18 cellular contexts compared by ENCODE assay signal in the genomic region with DNA sequence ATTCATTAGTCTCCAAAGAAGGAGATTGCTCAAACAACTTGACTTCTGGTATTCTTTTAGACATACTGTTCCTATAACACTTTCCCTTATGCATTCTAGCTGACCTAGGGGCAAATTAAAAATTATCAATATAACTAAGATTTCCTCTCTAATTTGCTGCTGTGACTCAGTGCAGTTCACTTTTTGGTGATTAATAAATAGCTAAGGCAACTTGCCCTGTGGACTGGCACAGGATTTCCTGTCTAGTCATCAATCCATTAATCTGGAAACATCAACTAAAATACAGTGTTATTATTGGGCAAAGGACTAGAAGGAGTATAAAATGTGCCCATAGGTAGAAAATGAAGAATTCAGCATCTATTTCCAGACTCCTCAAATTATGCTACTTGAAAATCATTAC.
"Had no signal": no experiment of that assay in that cellular context is flagged by ENCODE, and none has a peak within 500 bp of the region (broad histone marks: within the 10 kb centered on the region; RNA-seq: fewer than 3 reads in every experiment).

No MANE protein-coding gene starts in this region.

- H3K36me3 ChIP-seq: right atrium auricular region had no signal

- H3K4me2 ChIP-seq: hepatocyte had no signal

- H3K4me1 Mint-ChIP-seq: activated CD4-positive, alpha-beta T cell treated with anti-CD3 and anti-CD28 coated beads, Interleukin-2, amount 10 ng/mL, durations not matched to agents 7 days and 5 days; T-cell had no signal

- H3K4me3 Mint-ChIP-seq: activated CD4-positive, alpha-beta T cell treated with anti-CD3 and anti-CD28 coated beads, Interleukin-2, amount 10 ng/mL, durations not matched to agents 7 days and 5 days; nephron; stimulated activated naive CD8-positive, alpha-beta T cell treated with anti-CD3 and anti-CD28 coated beads, Interleukin-15, Interleukin-2, amounts not matched to agents 100 ng/mL and 50 ng/mL, for 24 hours; T-cell; type B pancreatic cell had no signal

- H3K79me2 ChIP-seq: hepatocyte had no signal

- ATAC-seq: left ventricle myocardium superior, T-cell had no signal

- H3K4me3 ChIP-seq: hepatocyte, right atrium auricular region had no signal

- H3K27me3 ChIP-seq: hepatocyte, right atrium auricular region had no signal

- H3K27me3 Mint-ChIP-seq: type B pancreatic cell had no signal

- H3K27ac Mint-ChIP-seq: activated CD4-positive, alpha-beta T cell treated with anti-CD3 and anti-CD28 coated beads, Interleukin-2, amount 10 ng/mL, durations not matched to agents 7 days and 5 days; nephron; stimulated activated naive CD8-positive, alpha-beta T cell treated with anti-CD3 and anti-CD28 coated beads, Interleukin-15, Interleukin-2, amounts not matched to agents 100 ng/mL and 50 ng/mL, for 24 hours; T-cell; type B pancreatic cell had no signal

- H3K27ac ChIP-seq: hepatocyte, right atrium auricular region had no signal

- H3K9me3 Mint-ChIP-seq: activated CD4-positive, alpha-beta T cell treated with anti-CD3 and anti-CD28 coated beads, Interleukin-2, amount 10 ng/mL, durations not matched to agents 7 days and 5 days had no signal

- DNase-seq: activated CD4-positive, alpha-beta T cell treated with anti-CD3 and anti-CD28 coated beads, Interleukin-2, amount 10 ng/mL, durations not matched to agents 7 days and 5 days; activated CD8-positive, alpha-beta memory T cell treated with anti-CD3 and anti-CD28 coated beads, Interleukin-2, amount 50 U/mL, for 48 hours; activated naive CD4-positive, alpha-beta T cell; anterior cingulate cortex; cerebellar nuclear complex; effector memory CD4-positive, alpha-beta T cell; kidney; left ventricle myocardium superior; nucleus accumbens; posterior cingulate gyrus; stimulated activated CD4-positive, alpha-beta T cell treated with anti-CD3 and anti-CD28 coated beads, Interleukin-4, amount 100 ng/mL, for 4 hours; T-cell; T-helper 9 cell had no signal

- H2AFZ ChIP-seq: hepatocyte had no signal
